ENCODE assay signal across 19 cellular contexts in the genomic region with DNA sequence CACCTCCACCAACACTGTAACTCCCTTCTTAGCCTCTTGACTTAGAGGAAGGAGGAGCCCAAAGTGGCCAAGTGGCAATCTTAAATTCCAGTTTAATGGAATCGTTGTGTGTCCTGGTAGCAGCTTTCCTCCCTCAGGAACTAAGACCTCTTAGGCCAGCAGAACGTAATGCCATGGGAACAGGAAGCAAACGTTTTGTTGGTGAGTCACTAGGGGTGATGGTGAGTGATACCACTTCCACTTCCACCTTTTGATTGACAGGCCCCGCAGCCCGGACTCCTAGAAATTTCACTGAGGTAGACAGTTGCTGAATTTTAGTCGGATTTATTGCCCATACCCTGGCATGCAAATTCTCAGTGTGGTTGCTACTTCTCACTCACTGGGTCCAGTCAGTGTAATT.
A peak's percentile ranks its signal among the peaks of the same experiment; 100 is the strongest.
DNase-seq lines count a peak whose midpoint lies in the region; ATAC-seq, FAIRE-seq and TF ChIP-seq lines count a peak whose summit lies in the region.
"Had no signal": no experiment of that assay in that cellular context is flagged by ENCODE, and none has a peak within 500 bp of the region (broad histone marks: within the 10 kb centered on the region; RNA-seq: fewer than 3 reads in every experiment).

No MANE protein-coding gene starts in this region.

- H3K27ac Mint-ChIP-seq in astrocyte (ENCODE audit: unreplicated experiment), result peak overlapping the region; percentile 87
- H3K27ac Mint-ChIP-seq: activated naive CD4-positive, alpha-beta T cell treated with anti-CD3 and anti-CD28 coated beads for 36 hours; IgD-negative memory B cell; type B pancreatic cell had no signal

- TF ChIP-seq CTCF in astrocyte (IDR thresholded peaks at IDR 0.05; ENCODE audit: insufficient read depth, low read depth, low read length) (no peak), upper lobe of right lung (IDR thresholded peaks at IDR 0.05) (no peak)

- H3K4me3 ChIP-seq in astrocyte (ENCODE audit: insufficient read depth, low read depth, low read length), result no peak overlapping the region
- H3K4me3 ChIP-seq in upper lobe of right lung, result no peak overlapping the region
- H3K4me3 ChIP-seq: body of pancreas, esophagus muscularis mucosa had no signal

- H3K4me1 ChIP-seq in astrocyte (ENCODE audit: insufficient read depth, low read length) (no peaks in the 10 kb centered on the region), upper lobe of right lung (no peaks in the 10 kb centered on the region)
- H3K4me1 ChIP-seq: body of pancreas, esophagus muscularis mucosa had no signal

- H3K4me1 Mint-ChIP-seq in astrocyte (ENCODE audit: low read depth, unreplicated experiment), result peaks cover 18% of the 10 kb centered on the region
- H3K4me1 Mint-ChIP-seq: IgD-negative memory B cell, neural crest cell had no signal

- no peak overlapping the region for H3K4me3 Mint-ChIP-seq in astrocyte (ENCODE audit: unreplicated experiment)
- H3K4me3 Mint-ChIP-seq: activated naive CD4-positive, alpha-beta T cell treated with anti-CD3 and anti-CD28 coated beads for 36 hours; IgD-negative memory B cell; neural crest cell; type B pancreatic cell had no signal

- H3K36me3 Mint-ChIP-seq in astrocyte (ENCODE audit: low read depth, unreplicated experiment), result no peaks in the 10 kb centered on the region
- H3K36me3 Mint-ChIP-seq: IgD-negative memory B cell, type B pancreatic cell had no signal

- FAIRE-seq in astrocyte (lab: Jason Lieb, UNC), result no peak
- FAIRE-seq: RCC 7860 had no signal

- H3K27me3 Mint-ChIP-seq in astrocyte (ENCODE audit: low read depth, unreplicated experiment), result no peaks in the 10 kb centered on the region
- H3K27me3 Mint-ChIP-seq: IgD-negative memory B cell, type B pancreatic cell had no signal

- H3K36me3 ChIP-seq in astrocyte (ENCODE audit: insufficient read depth, low read length) (no peaks in the 10 kb centered on the region), upper lobe of right lung (no peaks in the 10 kb centered on the region)
- H3K36me3 ChIP-seq: esophagus muscularis mucosa had no signal

- intact Hi-C loops in upper lobe of right lung (cut with DNase I), result no loop called here

- H3K9ac ChIP-seq in astrocyte (ENCODE audit: low read length), result no peak overlapping the region

- peaks cover 5% of the 10 kb centered on the region for H3K9me3 Mint-ChIP-seq in astrocyte (ENCODE audit: unreplicated experiment)
- H3K9me3 Mint-ChIP-seq: activated naive CD4-positive, alpha-beta T cell treated with anti-CD3 and anti-CD28 coated beads for 36 hours; neural crest cell had no signal

- H3K27ac ChIP-seq in astrocyte (ENCODE audit: low read depth, low read length) (no peak overlapping the region), upper lobe of right lung (no peak overlapping the region)
- H3K27ac ChIP-seq: body of pancreas, esophagus muscularis mucosa had no signal

- H2AFZ ChIP-seq in astrocyte (ENCODE audit: low read depth, low read length), result no peak overlapping the region

- H3K4me2 ChIP-seq in astrocyte (ENCODE audit: low read length), result peak overlapping the region; percentile 11

- in situ Hi-C loops in KBM-7 (cut with MboI; ENCODE audit: low pct_unique_long_range_greater_than_20kb, low sequenced_read_pairs), result no loop called here
- in situ Hi-C loops in ACHN (cut with HindIII; ENCODE audit: low pct_ligation_motif_present, low pct_unique_long_range_greater_than_20kb, low sequenced_read_pairs), result no loop called here

- H3K9me3 ChIP-seq in astrocyte (ENCODE audit: insufficient read depth, low read depth, low read length) (no peaks in the 10 kb centered on the region), upper lobe of right lung (no peaks in the 10 kb centered on the region)
- H3K9me3 ChIP-seq: body of pancreas, esophagus muscularis mucosa had no signal

- H4K20me1 ChIP-seq in astrocyte (ENCODE audit: insufficient read depth, low read length), result no peaks in the 10 kb centered on the region

- DNase-seq in COLO829 (ENCODE audit: low spot score) (peak; percentile 2), KBM-7 (peak; percentile 35), astrocyte (ENCODE audit: low read depth) (no peak), glomerular visceral epithelial cell (ENCODE audit: extremely low spot score) (peak; percentile 36), NCI-H82 treated with DMSO at 0.1 percent for 48 hours (lab: John Stamatoyannopoulos, UW; ENCODE audit: unreplicated experiment) (no peak), ACHN (no peak), upper lobe of right lung (no peak)
- no peak for DNase-seq in stimulated activated CD4-positive, alpha-beta T cell treated with anti-CD3 and anti-CD28 coated beads, Interleukin-1b, Interleukin-23, amount 100 ng/mL, for 48 hours
- DNase-seq: activated naive CD4-positive, alpha-beta T cell treated with anti-CD3 and anti-CD28 coated beads for 36 hours; body of pancreas; kidney glomerular epithelial cell; NCI-H1417; NCI-H2171; stimulated activated naive CD8-positive, alpha-beta T cell treated with anti-CD3 and anti-CD28 coated beads, Interleukin-15, Interleukin-2, amounts not matched to agents 100 U/mL and 50 U/mL, for 24 hours had no signal

- H3K27me3 ChIP-seq in astrocyte (ENCODE audit: insufficient read depth, low read length), result no peaks in the 10 kb centered on the region
- no peaks in the 10 kb centered on the region for H3K27me3 ChIP-seq in upper lobe of right lung
- H3K27me3 ChIP-seq: body of pancreas, esophagus muscularis mucosa had no signal

- no peak for ATAC-seq in upper lobe of right lung
- ATAC-seq: body of pancreas; stimulated activated naive CD8-positive, alpha-beta T cell treated with anti-CD3 and anti-CD28 coated beads, Interleukin-15, Interleukin-2, amounts not matched to agents 100 U/mL and 50 U/mL, for 24 hours had no signal

- no peaks in the 10 kb centered on the region for H3K79me2 ChIP-seq in astrocyte (ENCODE audit: insufficient read depth, low read length)

Comparison
In these comparisons a context has a peak if more than half of its experiments do, and no peak if none do; other contexts are left out.
1. DNase-seq: peak in COLO829 (single experiment), KBM-7 (single experiment) and glomerular visceral epithelial cell (single experiment); none in astrocyte (single experiment), stimulated activated CD4-positive, alpha-beta T cell treated with anti-CD3 and anti-CD28 coated beads, Interleukin-1b, Interleukin-23, amount 100 ng/mL, for 48 hours (single experiment), NCI-H82 treated with DMSO at 0.1 percent for 48 hours (single experiment), ACHN (single experiment) and upper lobe of right lung (single experiment).